In the genomic region with DNA sequence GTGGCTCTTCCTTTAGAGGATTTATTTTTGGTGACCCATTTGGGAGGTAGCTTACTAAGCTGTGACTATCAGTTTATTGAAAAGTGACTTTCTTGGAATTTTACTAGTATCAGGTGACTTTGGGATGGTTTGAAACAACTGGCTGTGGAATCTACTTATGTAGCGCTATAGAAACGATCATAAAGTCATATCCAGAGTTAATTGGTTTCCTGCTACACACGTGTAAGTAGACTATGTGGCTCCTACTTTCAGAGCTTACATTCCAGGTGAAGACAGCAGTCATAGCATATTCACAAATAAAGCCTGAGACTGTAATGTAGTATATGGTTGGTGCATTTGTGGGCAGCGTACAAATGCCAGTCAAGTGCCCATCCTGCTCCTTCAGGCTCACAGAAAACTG, we compare ENCODE assay signal across 16 cellular contexts.
"Had no signal": no experiment of that assay in that cellular context is flagged by ENCODE, and none has a peak within 500 bp of the region (broad histone marks: within the 10 kb centered on the region; RNA-seq: fewer than 3 reads in every experiment).

No MANE protein-coding gene starts in this region.

- H3K36me3 ChIP-seq: MG63, SJCRH30 had no signal

- H3K27ac ChIP-seq: SJCRH30 had no signal

- H3K27me3 ChIP-seq: MG63, SJCRH30 had no signal

- ATAC-seq: HepG2, Panc1, PC-3, SK-N-SH treated with all-trans-retinoic acid at 6 μM for 48 hours had no signal

- H3K4me3 ChIP-seq: MG63, SJCRH30 had no signal

- DNase-seq: IMR-90, Karpas-422, KG1, MG63, NCI-H1092 treated with DMSO at 0.1 percent for 48 hours, NCI-H1436, NCI-H187 treated with DMSO at 0.1 percent for 48 hours, NCI-H2029 treated with DMSO at 0.1 percent for 48 hours, NCI-H524 treated with DMSO at 0.1 percent for 48 hours, NCI-H774, PC-3, SHP77 treated with DMSO at 0.1 percent for 48 hours, SJCRH30 had no signal

- H3K4me1 ChIP-seq: SJCRH30 had no signal

- H3K9me3 ChIP-seq: MG63, SJCRH30 had no signal

- FAIRE-seq: HepG2 had no signal
